In the genomic region with DNA sequence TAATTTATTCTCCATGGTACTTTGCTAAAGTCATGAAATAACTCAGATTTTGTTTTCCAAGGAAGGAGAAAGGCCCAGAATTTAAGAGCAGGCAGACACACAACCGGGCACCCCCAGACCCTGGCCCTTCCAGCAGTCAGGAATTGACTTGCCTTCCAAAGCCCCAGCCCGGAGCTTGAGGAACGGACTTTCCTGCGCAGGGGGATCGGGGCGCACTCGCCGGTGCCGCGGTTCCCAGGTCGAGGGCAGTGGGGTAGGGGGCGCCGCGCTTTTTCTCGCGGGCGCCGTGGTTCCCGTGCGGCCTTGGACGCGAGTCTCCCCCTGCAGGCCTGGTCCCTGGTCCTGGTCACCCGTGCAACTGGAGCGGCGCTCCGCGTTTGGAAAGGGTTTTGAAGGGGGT, we compare ENCODE assay signal across 8 cellular contexts. TPM values are rescaled to one million over a fixed set of nuclear protein-coding genes. Genes with fewer than 3 reads are reported as not detected.
DNase-seq lines count a peak whose midpoint lies in the region; ATAC-seq, FAIRE-seq and TF ChIP-seq lines count a peak whose summit lies in the region.

No MANE protein-coding gene starts in this region.

- no peak for TF ChIP-seq POLR2A in upper lobe of left lung (IDR thresholded peaks at IDR 0.05)

- H3K14ac ChIP-seq in mesenchymal stem cell (ENCODE audit: low read length in 2 of 2) = no peak overlapping the region

- peak; percentile 4 for TF ChIP-seq CTCF in D721Med (IDR thresholded peaks at IDR 0.05; ENCODE audit: insufficient read depth, missing control alignments)
- peak; percentile 59 for TF ChIP-seq CTCF in bronchial epithelial cell (IDR thresholded peaks at IDR 0.05; ENCODE audit: insufficient read depth, low read length, severe bottlenecking)
- TF ChIP-seq CTCF in upper lobe of left lung (IDR thresholded peaks at IDR 0.05) = peak in 1 of 6 experiments; percentile 15

- no peak overlapping the region for H3K27ac ChIP-seq in mesenchymal stem cell (ENCODE audit: low read length, poor library complexity, severe bottlenecking)
- H3K27ac ChIP-seq in upper lobe of left lung = peak overlapping the region; percentile 77 to 98 (median 96)

- H3K9ac ChIP-seq in mesenchymal stem cell (ENCODE audit: low read length) = peak overlapping the region; percentile 91

- no peaks in the 10 kb centered on the region for H3K27me3 ChIP-seq in bronchial epithelial cell (ENCODE audit: control insufficient read depth, insufficient read depth, low read length)
- H3K27me3 ChIP-seq in mesenchymal stem cell (ENCODE audit: control insufficient read depth in 1 of 2, insufficient read depth in 1 of 2, low read length in 2 of 2) = no peaks in the 10 kb centered on the region
- no peaks in the 10 kb centered on the region for H3K27me3 ChIP-seq in upper lobe of left lung

- H4K8ac ChIP-seq in mesenchymal stem cell (ENCODE audit: low read length) = peak overlapping the region; percentile 88

- H2BK15ac ChIP-seq in mesenchymal stem cell (ENCODE audit: low read depth, poor library complexity, severe bottlenecking) = no peak overlapping the region

- H2AK5ac ChIP-seq in mesenchymal stem cell (ENCODE audit: low read length, severe bottlenecking) = no peak overlapping the region

- DNase-seq in D721Med (ENCODE audit: insufficient read length, low spot score) = no peak
- DNase-seq in Kasumi-1 (lab: John Stamatoyannopoulos, UW) = peak; percentile 31 to 33
- DNase-seq in bronchial epithelial cell (ENCODE audit: low read depth) = no peak
- peak; percentile 58 for DNase-seq in mesenchymal stem cell
- peak in 1 of 2 donors; percentile 87 for DNase-seq in upper lobe of left lung
- DNase-seq in NCI-H1694 treated with DMSO at 0.1 percent for 48 hours (lab: John Stamatoyannopoulos, UW) = no peak

- peak overlapping the region; percentile 50 for H2BK120ac ChIP-seq in mesenchymal stem cell (ENCODE audit: low read depth, low read length)

- TF ChIP-seq EP300 in upper lobe of left lung (IDR thresholded peaks at IDR 0.05) = no peak

- no peaks in the 10 kb centered on the region for H3K9me3 ChIP-seq in mesenchymal stem cell (ENCODE audit: control insufficient read depth, low read length)
- no peaks in the 10 kb centered on the region for H3K9me3 ChIP-seq in upper lobe of left lung

- H2BK12ac ChIP-seq in mesenchymal stem cell (ENCODE audit: low read length in 2 of 2) = no peak overlapping the region

- H3K4me1 ChIP-seq in mesenchymal stem cell (ENCODE audit: control insufficient read depth, insufficient read depth, low read depth, low read length) = peaks cover 24% of the 10 kb centered on the region
- peaks cover 9 to 36% (median 19%) of the 10 kb centered on the region in 4 donors for H3K4me1 ChIP-seq in upper lobe of left lung

- FAIRE-seq in D721Med (lab: Jason Lieb, UNC) = peak; percentile 80
- no peak for FAIRE-seq in bronchial epithelial cell (lab: Jason Lieb, UNC)

- WGBS in mesenchymal stem cell = 24% methylated on average over 27 of the region's 27 CpGs
- 36 to 53% methylated on average over 9 to 27 of the region's 27 CpGs for WGBS in upper lobe of left lung, 2 donors

- peak overlapping the region; percentile 76 for H3K4me2 ChIP-seq in mesenchymal stem cell (ENCODE audit: low read length, poor library complexity, severe bottlenecking)

- ATAC-seq in upper lobe of left lung (ENCODE audit: low FRiP score in 2 of 2) (peak in 1 of 2 donors; percentile 17), GM21390 (IDR thresholded peaks at IDR 0.05; ENCODE audit: unreplicated experiment) (no peak), HG03045 (IDR thresholded peaks at IDR 0.05; ENCODE audit: unreplicated experiment) (no peak)

- H3K4me3 ChIP-seq in bronchial epithelial cell (ENCODE audit: low read depth, low read length) (peak overlapping the region; percentile 72), mesenchymal stem cell (ENCODE audit: insufficient read depth in 1 of 2, low read depth in 1 of 2, low read length in 2 of 2) (peak overlapping the region; percentile 92 to 97), upper lobe of left lung (peak overlapping the region; percentile 48 to 97 (median 84))

- H2BK5ac ChIP-seq in mesenchymal stem cell (ENCODE audit: low read depth, low read length, poor library complexity, severe bottlenecking) = no peak overlapping the region

- no peak overlapping the region for H3K23ac ChIP-seq in mesenchymal stem cell (ENCODE audit: low read length in 2 of 2)

- H3K18ac ChIP-seq in mesenchymal stem cell (ENCODE audit: low read depth in 1 of 2, low read length in 2 of 2) = peak overlapping the region; percentile 61 to 96

- no peak overlapping the region for H2AFZ ChIP-seq in mesenchymal stem cell (ENCODE audit: low read depth, low read length)

- H3K79me1 ChIP-seq in mesenchymal stem cell (replicated peaks; ENCODE audit: low read length, poor library complexity, severe bottlenecking) = peaks cover 2% of the 10 kb centered on the region

- peak overlapping the region; percentile 57 to 97 for H3K4ac ChIP-seq in mesenchymal stem cell (ENCODE audit: low read depth in 1 of 2, low read length in 2 of 2)

- H4K91ac ChIP-seq in mesenchymal stem cell (ENCODE audit: low read length) = peak overlapping the region; percentile 93

- H3K36me3 ChIP-seq in bronchial epithelial cell (ENCODE audit: control insufficient read depth, insufficient read depth, low read length) = no peaks in the 10 kb centered on the region
- peaks cover 0 to 7% of the 10 kb centered on the region in 2 experiments for H3K36me3 ChIP-seq in mesenchymal stem cell (ENCODE audit: control insufficient read depth in 1 of 2, insufficient read depth in 2 of 2, low read depth in 1 of 2, low read length in 2 of 2)
- no peaks in the 10 kb centered on the region for H3K36me3 ChIP-seq in upper lobe of left lung

RNA-seq across cellular contexts. Expression of gene ZNF236, which starts 1.2 kb away (rescaled TPM):
- 5.3 and 6.4 TPM in 2 replicates for total RNA-seq in bronchial epithelial cell
- polyA plus RNA-seq in mesenchymal stem cell (2013, experiment 1 of 2) = 7.1 TPM
- polyA plus RNA-seq in mesenchymal stem cell (2013, experiment 2 of 2) = 6.6 TPM
- total RNA-seq in upper lobe of left lung = 10 to 100 TPM in 5 of 6 donors, 1 to 10 TPM in 1; 9.0 to 27.2 (median 14.8) TPM

Comparison
In these comparisons a context has a peak if more than half of its experiments do, and no peak if none do; other contexts are left out.
1. DNase-seq: peak in Kasumi-1 (2 of 2) and mesenchymal stem cell (single experiment); none in D721Med (single experiment), bronchial epithelial cell (single experiment) and NCI-H1694 treated with DMSO at 0.1 percent for 48 hours (single experiment).
2. Peak in every context shown above with its lines, with median percentiles within 50 percentile points of each other: H3K4me3 ChIP-seq.